22 cellular contexts compared by ENCODE assay signal in genomic region chr17:64170286-64170685, GRCh38.
"Had no signal": no experiment of that assay in that cellular context is flagged by ENCODE, and none has a peak within 500 bp of the region (broad histone marks: within the 10 kb centered on the region; RNA-seq: fewer than 3 reads in every experiment).

No MANE protein-coding gene starts in this region.

- H3K4me3 ChIP-seq: esophagus muscularis mucosa, mucosa of descending colon, right atrium auricular region, stomach, tibial artery, upper lobe of left lung had no signal

- ATAC-seq: effector memory CD8-positive, alpha-beta T cell; mucosa of descending colon; natural killer cell treated with Interleukin-12 subunit alpha and Interleukin-12 subunit beta and Interleukin-15 and Interleukin-18, amount 100 ng/mL, for 72 hours; sciatic nerve; stimulated activated effector memory CD8-positive, alpha-beta T cell treated with anti-CD3 and anti-CD28 coated beads, Interleukin-12 subunit alpha, Interleukin-12 subunit beta, amount 100 ng/mL, for 72 hours had no signal

- DNase-seq: cortex of kidney; effector memory CD8-positive, alpha-beta T cell; glutamatergic neuron; hypothalamus; immature natural killer cell; mesenchymal stem cell; mucosa of descending colon; naive B cell; stimulated activated CD4-positive, alpha-beta T cell treated with anti-CD3 and anti-CD28 coated beads, Interleukin-2, amount 100 ng/mL, for 24 hours; stimulated activated CD4-positive, alpha-beta T cell treated with anti-CD3 and anti-CD28 coated beads, Interleukin-4, amount 100 ng/mL, for 24 hours; stimulated activated naive CD4-positive, alpha-beta T cell treated with Interleukin-2 at 50 U/mL for 16 hours; stomach; tibial artery had no signal

- H3K9me3 ChIP-seq: esophagus muscularis mucosa, mucosa of descending colon, neutrophil, right atrium auricular region, stomach, tibial artery, upper lobe of left lung had no signal

- H3K27ac ChIP-seq: esophagus muscularis mucosa, foreskin keratinocyte, neutrophil, parathyroid adenoma, stomach, tibial artery, upper lobe of left lung had no signal

- H3K27me3 ChIP-seq: esophagus muscularis mucosa, foreskin keratinocyte, neutrophil, right atrium auricular region, stomach, tibial artery, upper lobe of left lung had no signal
